Comparison of ENCODE assay signal across 17 cellular contexts in genomic region chrX:47158131-47158530, GRCh38.
"Had no signal": no experiment of that assay in that cellular context is flagged by ENCODE, and none has a peak within 500 bp of the region (broad histone marks: within the 10 kb centered on the region; RNA-seq: fewer than 3 reads in every experiment).

No MANE protein-coding gene starts in this region.

- ATAC-seq: stimulated activated memory B cell treated with anti-CD40 and anti-IgM and Interleukin-4, amounts not matched to agents 10 μg/mL and 1 μg/mL and 100 μg/mL, for 72 hours had no signal

- H3K27ac ChIP-seq: breast epithelium, dorsolateral prefrontal cortex, esophagus squamous epithelium, heart left ventricle, parathyroid adenoma, tibial nerve had no signal

- H3K9me3 ChIP-seq: heart left ventricle, tibial nerve had no signal

- H3K27me3 ChIP-seq: esophagus squamous epithelium, tibial nerve had no signal

- H3K4me1 ChIP-seq: breast epithelium, esophagus squamous epithelium, heart left ventricle, parathyroid adenoma, tibial nerve had no signal

- H3K36me3 ChIP-seq: breast epithelium had no signal

- H3K4me3 ChIP-seq: breast epithelium, dorsolateral prefrontal cortex, esophagus squamous epithelium, heart left ventricle, tibial nerve had no signal

- H2AFZ ChIP-seq: parathyroid adenoma had no signal

- H3K9ac ChIP-seq: parathyroid adenoma had no signal

- DNase-seq: activated CD4-positive, alpha-beta memory T cell treated with anti-CD3 and anti-CD28 coated beads, Interleukin-2, amount 10 ng/mL, durations not matched to agents 7 days and 5 days; activated gamma-delta T cell treated with Interleukin-2 at 50 U/mL for 16 hours; activated naive CD8-positive, alpha-beta T cell treated with anti-CD3 and anti-CD28 coated beads for 36 hours; activated T-cell treated with anti-CD3 and anti-CD28 coated beads, Interleukin-2, amount 50 U/mL, for 48 hours; anterior cingulate cortex; esophagus squamous epithelium; foreskin melanocyte; heart left ventricle; small intestine; T-helper 9 cell had no signal

- FAIRE-seq: endometrium, kidney, small intestine had no signal
